ENCODE assay signal across 32 cellular contexts in genomic region chr7:157964016-157964415, GRCh38.
"Had no signal": no experiment of that assay in that cellular context is flagged by ENCODE, and none has a peak within 500 bp of the region (broad histone marks: within the 10 kb centered on the region; RNA-seq: fewer than 3 reads in every experiment).

No MANE protein-coding gene starts in this region.

- H3K4me1 Mint-ChIP-seq: activated CD4-positive, alpha-beta memory T cell treated with anti-CD3 and anti-CD28 coated beads, Interleukin-2, amount 10 ng/mL, durations not matched to agents 7 days and 5 days; activated CD4-positive, alpha-beta T cell treated with anti-CD3 and anti-CD28 coated beads, Interleukin-2, amount 10 ng/mL, durations not matched to agents 7 days and 5 days; activated naive CD4-positive, alpha-beta T cell treated with anti-CD3 and anti-CD28 coated beads, Interleukin-2, amount 50 U/mL, for 24 hours; activated naive CD8-positive, alpha-beta T cell treated with anti-CD3 and anti-CD28 coated beads for 36 hours; activated naive CD8-positive, alpha-beta T cell treated with anti-CD3 and anti-CD28 coated beads, Interleukin-2, amount 50 U/mL, for 24 hours; activated T-helper 17 cell treated with anti-CD3 and anti-CD28 coated beads, Interleukin-2, amount 50 U/mL, for 72 hours had no signal

- H3K27ac ChIP-seq: adrenal gland, body of pancreas, esophagus muscularis mucosa, foreskin keratinocyte, gastrocnemius medialis, heart left ventricle had no signal

- H3K4me3 Mint-ChIP-seq: activated CD4-positive, alpha-beta memory T cell treated with anti-CD3 and anti-CD28 coated beads, Interleukin-2, amount 10 ng/mL, durations not matched to agents 7 days and 5 days; activated CD4-positive, alpha-beta T cell treated with anti-CD3 and anti-CD28 coated beads, Interleukin-2, amount 10 ng/mL, durations not matched to agents 7 days and 5 days; activated naive CD4-positive, alpha-beta T cell treated with anti-CD3 and anti-CD28 coated beads for 36 hours; activated naive CD4-positive, alpha-beta T cell treated with anti-CD3 and anti-CD28 coated beads, Interleukin-2, amount 50 U/mL, for 24 hours; activated naive CD8-positive, alpha-beta T cell treated with anti-CD3 and anti-CD28 coated beads for 36 hours; activated naive CD8-positive, alpha-beta T cell treated with anti-CD3 and anti-CD28 coated beads, Interleukin-2, amount 50 U/mL, for 24 hours; activated T-cell treated with anti-CD3 and anti-CD28 coated beads, Interleukin-2, amount 50 U/mL, for 4 hours; activated T-helper 17 cell treated with anti-CD3 and anti-CD28 coated beads, Interleukin-2, amount 50 U/mL, for 72 hours; effector memory CD8-positive, alpha-beta T cell had no signal

- H3K9me3 ChIP-seq: adrenal gland, gastrocnemius medialis had no signal

- H3K4me3 ChIP-seq: adrenal gland, body of pancreas, esophagus muscularis mucosa, gastrocnemius medialis, heart left ventricle had no signal

- H3K9me3 Mint-ChIP-seq: activated naive CD4-positive, alpha-beta T cell treated with anti-CD3 and anti-CD28 coated beads for 36 hours; activated naive CD4-positive, alpha-beta T cell treated with anti-CD3 and anti-CD28 coated beads, Interleukin-2, amount 50 U/mL, for 24 hours; activated naive CD8-positive, alpha-beta T cell treated with anti-CD3 and anti-CD28 coated beads, Interleukin-2, amount 50 U/mL, for 24 hours; activated T-helper 17 cell treated with anti-CD3 and anti-CD28 coated beads, Interleukin-2, amount 50 U/mL, for 72 hours had no signal

- H3K36me3 ChIP-seq: adrenal gland, esophagus muscularis mucosa, gastrocnemius medialis, heart left ventricle had no signal

- H3K27ac Mint-ChIP-seq: activated CD4-positive, alpha-beta memory T cell treated with anti-CD3 and anti-CD28 coated beads, Interleukin-2, amount 10 ng/mL, durations not matched to agents 7 days and 5 days; activated CD4-positive, alpha-beta T cell treated with anti-CD3 and anti-CD28 coated beads, Interleukin-2, amount 10 ng/mL, durations not matched to agents 7 days and 5 days; activated naive CD4-positive, alpha-beta T cell treated with anti-CD3 and anti-CD28 coated beads for 36 hours; activated naive CD4-positive, alpha-beta T cell treated with anti-CD3 and anti-CD28 coated beads, Interleukin-2, amount 50 U/mL, for 24 hours; activated naive CD8-positive, alpha-beta T cell treated with anti-CD3 and anti-CD28 coated beads for 36 hours; activated naive CD8-positive, alpha-beta T cell treated with anti-CD3 and anti-CD28 coated beads, Interleukin-2, amount 50 U/mL, for 24 hours; activated T-helper 17 cell treated with anti-CD3 and anti-CD28 coated beads, Interleukin-2, amount 50 U/mL, for 72 hours; effector memory CD8-positive, alpha-beta T cell had no signal

- DNase-seq: activated CD4-positive, alpha-beta memory T cell treated with anti-CD3 and anti-CD28 coated beads, Interleukin-2, amount 10 ng/mL, durations not matched to agents 7 days and 5 days; activated CD4-positive, alpha-beta T cell treated with anti-CD3 and anti-CD28 coated beads for 1 hour; activated CD4-positive, alpha-beta T cell treated with anti-CD3 and anti-CD28 coated beads for 4 hours; activated CD4-positive, alpha-beta T cell treated with anti-CD3 and anti-CD28 coated beads, Interleukin-2, amount 10 ng/mL, durations not matched to agents 7 days and 5 days; activated CD4-positive, alpha-beta T cell treated with anti-CD3 and anti-CD28 coated beads, Interleukin-2, amount 50 U/mL, for 4 hours; activated CD4-positive, CD25-positive, alpha-beta regulatory T cell; activated CD8-positive, alpha-beta memory T cell treated with anti-CD3 and anti-CD28 coated beads, Interleukin-2, amount 50 U/mL, for 48 hours; activated effector memory CD4-positive, alpha-beta T cell treated with Interleukin-2 at 50 U/mL for 16 hours; activated naive CD4-positive, alpha-beta T cell treated with anti-CD3 and anti-CD28 coated beads for 36 hours; activated naive CD8-positive, alpha-beta T cell treated with anti-CD3 and anti-CD28 coated beads for 36 hours; activated naive CD8-positive, alpha-beta T cell treated with anti-CD3 and anti-CD28 coated beads, Interleukin-2, amount 50 U/mL, for 24 hours; activated T-cell treated with anti-CD3 and anti-CD28 coated beads for 4 hours; activated T-cell treated with anti-CD3 and anti-CD28 coated beads, Interleukin-2, amount 50 U/mL, for 4 hours; adrenal gland; amygdala; aorta; body of pancreas; central memory CD4-positive, alpha-beta T cell; cerebellar nuclear complex; cortex of kidney; dermis blood vessel endothelial cell; effector CD4-positive, alpha-beta T cell; effector memory CD8-positive, alpha-beta T cell; erythroblast; foreskin keratinocyte; gastrocnemius medialis; glutamatergic neuron; T-helper 2 cell had no signal

- H3K4me1 ChIP-seq: adrenal gland, body of pancreas, esophagus muscularis mucosa, foreskin keratinocyte, gastrocnemius medialis, heart left ventricle had no signal

- H3K36me3 Mint-ChIP-seq: activated naive CD4-positive, alpha-beta T cell treated with anti-CD3 and anti-CD28 coated beads, Interleukin-2, amount 50 U/mL, for 24 hours; activated naive CD8-positive, alpha-beta T cell treated with anti-CD3 and anti-CD28 coated beads for 36 hours had no signal

- H3K27me3 ChIP-seq: adrenal gland, body of pancreas, foreskin keratinocyte, gastrocnemius medialis had no signal

- ATAC-seq: activated naive CD8-positive, alpha-beta T cell treated with anti-CD3 and anti-CD28 coated beads, Interleukin-2, amount 50 U/mL, for 24 hours; activated T-cell treated with anti-CD3 and anti-CD28 coated beads, Interleukin-2, amount 50 U/mL, for 4 hours; activated T-helper 17 cell treated with anti-CD3 and anti-CD28 coated beads, Interleukin-2, amount 50 U/mL, for 72 hours; body of pancreas; effector memory CD8-positive, alpha-beta T cell; foreskin keratinocyte; gastrocnemius medialis; heart left ventricle had no signal
